In genomic region chr21:34877485-34878128, GRCh38 we compare ENCODE assay signal across 12 cellular contexts.
A peak's percentile ranks its signal among the peaks of the same experiment; 100 is the strongest.
DNase-seq lines count a peak whose midpoint lies in the region; ATAC-seq, FAIRE-seq and TF ChIP-seq lines count a peak whose summit lies in the region.
"Had no signal": no experiment of that assay in that cellular context is flagged by ENCODE, and none has a peak within 500 bp of the region (broad histone marks: within the 10 kb centered on the region; RNA-seq: fewer than 3 reads in every experiment).

No MANE protein-coding gene starts in this region.

- POLR2A ChIA-PET in activated CD4-positive, alpha-beta T cell treated with anti-CD3 and anti-CD28 coated beads for 36 hours (lab: Charles Lee): interaction anchor here (0.7 kb wide), 1 partner anchor 89 kb away, joined by 3 read pairs; no protein-coding TSS in a partner anchor

- no peaks in the 10 kb centered on the region for H3K9me3 ChIP-seq in kidney (ENCODE audit: control insufficient read depth in 1 of 2, low read length in 2 of 2)
- no peaks in the 10 kb centered on the region for H3K9me3 ChIP-seq in suprapubic skin
- H3K9me3 ChIP-seq: esophagus muscularis mucosa, ovary had no signal

- peaks cover 65% of the 10 kb centered on the region for H3K4me1 Mint-ChIP-seq in activated CD4-positive, alpha-beta T cell treated with anti-CD3 and anti-CD28 coated beads for 36 hours

- H3K27ac ChIP-seq in kidney (ENCODE audit: low read depth in 2 of 2, low read length in 2 of 2) (no peak overlapping the region), suprapubic skin (peak overlapping the region; percentile 54)
- H3K27ac ChIP-seq: esophagus muscularis mucosa, ovary had no signal

- CTCF ChIA-PET in activated CD4-positive, alpha-beta T cell treated with anti-CD3 and anti-CD28 coated beads for 36 hours (lab: Charles Lee): interaction anchor here (0.7 to 1.8 kb wide), 4 partner anchors 8 to 132 kb away, joined by 3 to 6 read pairs (median 4); no protein-coding TSS in a partner anchor

- no peak for ATAC-seq in activated CD4-positive, alpha-beta T cell treated with anti-CD3 and anti-CD28 coated beads for 36 hours

- H3K27ac Mint-ChIP-seq in activated CD4-positive, alpha-beta T cell treated with anti-CD3 and anti-CD28 coated beads for 36 hours: peak overlapping the region; percentile 31

- H3K4me3 ChIP-seq in kidney (ENCODE audit: low read length in 2 of 2): no peak overlapping the region
- no peak overlapping the region for H3K4me3 ChIP-seq in suprapubic skin
- H3K4me3 ChIP-seq: esophagus muscularis mucosa, ovary had no signal

- no peak overlapping the region for H3K9ac ChIP-seq in kidney (ENCODE audit: low read length in 2 of 2)

- no peak for DNase-seq in activated CD4-positive, alpha-beta T cell treated with anti-CD3 and anti-CD28 coated beads for 36 hours
- DNase-seq in activated CD4-positive, alpha-beta T cell treated with anti-CD3 and anti-CD28 coated beads, Interleukin-2, amount 50 U/mL, for 1 hour: no peak
- peak; percentile 52 for DNase-seq in NCI-H748 treated with DMSO at 0.1 percent for 48 hours (lab: John Stamatoyannopoulos, UW)
- DNase-seq in kidney: peak; percentile 90
- no peak for DNase-seq in suprapubic skin (ENCODE audit: low spot score in 2 of 2)
- DNase-seq in NCI-H2227 treated with DMSO at 0.1 percent for 48 hours (lab: John Stamatoyannopoulos, UW): no peak
- no peak for DNase-seq in GM19240 (ENCODE audit: insufficient read length, low spot score)
- no peak for DNase-seq in NCI-H446 (lab: John Stamatoyannopoulos, UW)
- DNase-seq: ovary had no signal

- H3K9me3 Mint-ChIP-seq in activated CD4-positive, alpha-beta T cell treated with anti-CD3 and anti-CD28 coated beads for 36 hours (ENCODE audit: low read depth): no peaks in the 10 kb centered on the region
- H3K9me3 Mint-ChIP-seq: brain had no signal

- H3K36me3 ChIP-seq in kidney (ENCODE audit: control insufficient read depth in 1 of 2, insufficient read depth in 2 of 2, low read length in 2 of 2): no peaks in the 10 kb centered on the region
- H3K36me3 ChIP-seq in suprapubic skin: peaks cover 8% of the 10 kb centered on the region
- H3K36me3 ChIP-seq: esophagus muscularis mucosa, ovary had no signal

- H3K27me3 ChIP-seq in suprapubic skin: no peaks in the 10 kb centered on the region

- H3K4me3 Mint-ChIP-seq in activated CD4-positive, alpha-beta T cell treated with anti-CD3 and anti-CD28 coated beads for 36 hours: no peak overlapping the region

- H3K4me1 ChIP-seq in kidney (ENCODE audit: control insufficient read depth in 1 of 2, insufficient read depth in 1 of 2, low read depth in 1 of 2, low read length in 2 of 2) (peaks cover 0 to 4% of the 10 kb centered on the region in 2 donors), suprapubic skin (peaks cover 52% of the 10 kb centered on the region)
- H3K4me1 ChIP-seq: esophagus muscularis mucosa had no signal

- intact Hi-C loops in activated CD4-positive, alpha-beta T cell treated with anti-CD3 and anti-CD28 coated beads for 36 hours (cut with DNase I, micrococcal nuclease): no loop called here
- intact Hi-C loops in kidney (cut with DNase I): no loop called here

- 46% methylated on average over 10 of the region's 10 CpGs for WGBS in suprapubic skin

- peaks cover 78% of the 10 kb centered on the region for H3K36me3 Mint-ChIP-seq in activated CD4-positive, alpha-beta T cell treated with anti-CD3 and anti-CD28 coated beads for 36 hours (ENCODE audit: low read depth)
- H3K36me3 Mint-ChIP-seq: brain had no signal

- TF ChIP-seq CTCF in kidney (IDR thresholded peaks at IDR 0.05; ENCODE audit: borderline replicate concordance, extremely low read depth, insufficient read depth): no peak
- TF ChIP-seq CTCF in suprapubic skin (IDR thresholded peaks at IDR 0.05): no peak

- no peak for FAIRE-seq in kidney (lab: Jason Lieb, UNC)
- FAIRE-seq: urothelium cell line had no signal

- H3K27me3 Mint-ChIP-seq in activated CD4-positive, alpha-beta T cell treated with anti-CD3 and anti-CD28 coated beads for 36 hours: no peaks in the 10 kb centered on the region

- TF ChIP-seq EP300 in suprapubic skin (IDR thresholded peaks at IDR 0.05): no peak

- no peak for TF ChIP-seq POLR2A in suprapubic skin (IDR thresholded peaks at IDR 0.05)

Comparison
In these comparisons a context has a peak if more than half of its experiments do, and no peak if none do; other contexts are left out.
1. DNase-seq: peak in NCI-H748 treated with DMSO at 0.1 percent for 48 hours (single experiment) and kidney (single experiment); none in activated CD4-positive, alpha-beta T cell treated with anti-CD3 and anti-CD28 coated beads for 36 hours (single experiment), activated CD4-positive, alpha-beta T cell treated with anti-CD3 and anti-CD28 coated beads, Interleukin-2, amount 50 U/mL, for 1 hour (single experiment), suprapubic skin (0 of 2), NCI-H2227 treated with DMSO at 0.1 percent for 48 hours (single experiment), GM19240 (single experiment) and NCI-H446 (0 of 2).